ENCODE assay signal across 22 cellular contexts in the genomic region with DNA sequence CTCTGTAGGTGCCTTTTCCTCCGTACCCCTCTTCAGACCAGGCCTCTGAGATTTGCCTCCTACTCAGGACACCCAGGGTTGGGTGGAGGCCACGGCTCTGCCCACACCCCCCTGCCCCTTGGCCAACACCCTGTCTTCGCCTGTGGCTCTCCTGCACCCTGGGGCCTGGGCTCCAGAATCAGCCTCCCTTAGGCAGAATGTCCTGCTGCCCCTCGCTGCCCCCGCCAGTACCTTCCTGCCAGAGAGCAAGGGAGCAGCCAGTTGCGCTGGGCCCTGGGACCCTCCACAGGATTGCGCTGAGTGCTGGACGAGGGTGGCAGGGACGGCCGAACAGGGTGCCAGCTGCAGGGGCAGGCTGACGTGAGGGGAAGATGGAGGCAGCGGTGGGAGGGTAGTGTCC. TPM values are rescaled to one million over a fixed set of nuclear protein-coding genes. Genes with fewer than 3 reads are reported as not detected.
"Had no signal": no experiment of that assay in that cellular context is flagged by ENCODE, and none has a peak within 500 bp of the region (broad histone marks: within the 10 kb centered on the region; RNA-seq: fewer than 3 reads in every experiment).

No MANE protein-coding gene starts in this region.

- H3K9me3 Mint-ChIP-seq: activated naive CD4-positive, alpha-beta T cell treated with anti-CD3 and anti-CD28 coated beads for 36 hours; activated naive CD8-positive, alpha-beta T cell treated with anti-CD3 and anti-CD28 coated beads for 36 hours; activated T-helper 1 cell treated with anti-CD3 and anti-CD28 coated beads, Interleukin-12 subunit alpha, Interleukin-12 subunit beta, Interleukin-2, Interleukin-4 antibody, amounts not matched to agents 30 ng/mL and 10 ng/mL and 1 ng/mL, durations not matched to agents 14 hours and 24 hours and 36 hours; dendritic cell treated with granulocyte-macrophage colony-stimulating factor and Interleukin-4, amounts not matched to agents 40 ng/mL and 50 ng/mL, for 4 days; memory B cell; naive thymus-derived CD8-positive, alpha-beta T cell; neural crest cell; stimulated activated naive CD8-positive, alpha-beta T cell treated with anti-CD3 and anti-CD28 coated beads, Interleukin-15, Interleukin-2, amounts not matched to agents 100 ng/mL and 50 ng/mL, for 24 hours; T-cell had no signal

- H3K4me1 Mint-ChIP-seq: memory B cell had no signal

- H3K9me3 ChIP-seq: adrenal gland, esophagus squamous epithelium, thoracic aorta had no signal

- H3K27ac ChIP-seq: adrenal gland, brain microvascular endothelial cell, esophagus squamous epithelium, thoracic aorta had no signal

- H3K27me3 ChIP-seq: adrenal gland, brain microvascular endothelial cell had no signal

- H3K4me3 ChIP-seq: adrenal gland, esophagus squamous epithelium, thoracic aorta had no signal

- H3K36me3 ChIP-seq: adrenal gland had no signal

- H3K36me3 Mint-ChIP-seq: activated naive CD8-positive, alpha-beta T cell treated with anti-CD3 and anti-CD28 coated beads for 36 hours; memory B cell; naive thymus-derived CD8-positive, alpha-beta T cell; T-cell had no signal

- DNase-seq: activated CD4-positive, alpha-beta T cell treated with anti-CD3 and anti-CD28 coated beads for 4 hours; activated CD4-positive, alpha-beta T cell treated with anti-CD3 and anti-CD28 coated beads, Interleukin-2, amount 50 U/mL, for 4 hours; activated effector memory CD4-positive, alpha-beta T cell treated with anti-CD3 and anti-CD28 coated beads, Interleukin-2, amount 50 U/mL, for 16 hours; activated naive CD4-positive, alpha-beta T cell treated with anti-CD3 and anti-CD28 coated beads for 36 hours; activated naive CD8-positive, alpha-beta T cell treated with anti-CD3 and anti-CD28 coated beads for 36 hours; adrenal gland; brain microvascular endothelial cell; caudate nucleus; esophagus squamous epithelium; foreskin melanocyte; midbrain; occipital lobe; stimulated activated CD4-positive, alpha-beta T cell treated with anti-CD3 and anti-CD28 coated beads, Interleukin-15, amount 100 ng/mL, for 24 hours; T-cell; trophoblast cell had no signal

- H3K27me3 Mint-ChIP-seq: activated naive CD8-positive, alpha-beta T cell treated with anti-CD3 and anti-CD28 coated beads for 36 hours; stimulated activated naive CD8-positive, alpha-beta T cell treated with anti-CD3 and anti-CD28 coated beads, Interleukin-15, Interleukin-2, amounts not matched to agents 100 ng/mL and 50 ng/mL, for 24 hours had no signal

- H3K27ac Mint-ChIP-seq: activated naive CD4-positive, alpha-beta T cell treated with anti-CD3 and anti-CD28 coated beads for 36 hours; activated naive CD8-positive, alpha-beta T cell treated with anti-CD3 and anti-CD28 coated beads for 36 hours; activated T-helper 1 cell treated with anti-CD3 and anti-CD28 coated beads, Interleukin-12 subunit alpha, Interleukin-12 subunit beta, Interleukin-2, Interleukin-4 antibody, amounts not matched to agents 30 ng/mL and 10 ng/mL and 1 ng/mL, durations not matched to agents 14 hours and 24 hours and 36 hours; dendritic cell treated with granulocyte-macrophage colony-stimulating factor and Interleukin-4, amounts not matched to agents 40 ng/mL and 50 ng/mL, for 4 days; memory B cell; stimulated activated naive CD8-positive, alpha-beta T cell treated with anti-CD3 and anti-CD28 coated beads, Interleukin-15, Interleukin-2, amounts not matched to agents 100 ng/mL and 50 ng/mL, for 24 hours; T-cell had no signal

- ATAC-seq: naive thymus-derived CD8-positive, alpha-beta T cell; T-cell had no signal

- H3K4me3 Mint-ChIP-seq: activated naive CD4-positive, alpha-beta T cell treated with anti-CD3 and anti-CD28 coated beads for 36 hours; activated naive CD8-positive, alpha-beta T cell treated with anti-CD3 and anti-CD28 coated beads for 36 hours; activated T-helper 1 cell treated with anti-CD3 and anti-CD28 coated beads, Interleukin-12 subunit alpha, Interleukin-12 subunit beta, Interleukin-2, Interleukin-4 antibody, amounts not matched to agents 30 ng/mL and 10 ng/mL and 1 ng/mL, durations not matched to agents 14 hours and 24 hours and 36 hours; dendritic cell treated with granulocyte-macrophage colony-stimulating factor and Interleukin-4, amounts not matched to agents 40 ng/mL and 50 ng/mL, for 4 days; memory B cell; naive thymus-derived CD8-positive, alpha-beta T cell; neural crest cell; stimulated activated naive CD8-positive, alpha-beta T cell treated with anti-CD3 and anti-CD28 coated beads, Interleukin-15, Interleukin-2, amounts not matched to agents 100 ng/mL and 50 ng/mL, for 24 hours; T-cell had no signal

RNA-seq across cellular contexts. Expression of a gene that starts 53.5 kb away (rescaled TPM):
- total RNA-seq: activated T-helper 1 cell treated with anti-CD3 and anti-CD28 coated beads, Interleukin-12 subunit alpha, Interleukin-12 subunit beta, Interleukin-2, Interleukin-4 antibody, amounts not matched to agents 30 ng/mL and 10 ng/mL and 1 ng/mL, durations not matched to agents 14 hours and 24 hours and 36 hours had no signal
- polyA plus RNA-seq: naive thymus-derived CD8-positive, alpha-beta T cell had no signal
